10 cellular contexts compared by ENCODE assay signal in genomic region chr3:148998715-148999413, GRCh38.
DNase-seq lines count a peak whose midpoint lies in the region; ATAC-seq and TF ChIP-seq lines count a peak whose summit lies in the region.
"Had no signal": no experiment of that assay in that cellular context is flagged by ENCODE, and none has a peak within 500 bp of the region (broad histone marks: within the 10 kb centered on the region; RNA-seq: fewer than 3 reads in every experiment).

No MANE protein-coding gene starts in this region.

- ATAC-seq in GM18909 (IDR thresholded peaks at IDR 0.05; ENCODE audit: poor library complexity, unreplicated experiment), result peak; percentile 45

- no peak for TF ChIP-seq POLR2A in NB4 (IDR thresholded peaks at IDR 0.05; ENCODE audit: extremely low read depth, insufficient read length)

- DNase-seq in AML-193 (lab: John Stamatoyannopoulos, UW), result peak; percentile 55 to 60
- peak; percentile 43 for DNase-seq in NB4 (ENCODE audit: low read depth)
- DNase-seq in epithelial cell of esophagus (ENCODE audit: low read depth), result peak; percentile 10
- DNase-seq in effector CD4-positive, alpha-beta T cell, result no peak
- no peak for DNase-seq in NAMALWA (ENCODE audit: low spot score)
- DNase-seq in iPS-NIHi11 (ENCODE audit: low spot score), result no peak
- no peak for DNase-seq in GOT3 (lab: John Stamatoyannopoulos, UW)
- DNase-seq: NCI-H524 treated with DMSO at 0.1 percent for 48 hours, pancreas had no signal

- H3K4me3 ChIP-seq in NB4 (ENCODE audit: low read depth, low read length), result no peak overlapping the region
- H3K4me3 ChIP-seq in epithelial cell of esophagus (ENCODE audit: low read length), result no peak overlapping the region
- H3K4me3 ChIP-seq: pancreas had no signal

- no peak for TF ChIP-seq CTCF in NB4 (IDR thresholded peaks at IDR 0.05; ENCODE audit: low read depth, low read length)
- TF ChIP-seq CTCF in epithelial cell of esophagus (IDR thresholded peaks at IDR 0.05; ENCODE audit: insufficient read depth, low read depth, low read length, missing control alignments), result no peak

Comparison
In these comparisons a context has a peak if more than half of its experiments do, and no peak if none do; other contexts are left out.
1. DNase-seq: peak in AML-193 (2 of 2), NB4 (single experiment) and epithelial cell of esophagus (single experiment); none in effector CD4-positive, alpha-beta T cell (single experiment), NAMALWA (single experiment), iPS-NIHi11 (single experiment) and GOT3 (single experiment).